Comparison of ENCODE assay signal across 15 cellular contexts in the genomic region with DNA sequence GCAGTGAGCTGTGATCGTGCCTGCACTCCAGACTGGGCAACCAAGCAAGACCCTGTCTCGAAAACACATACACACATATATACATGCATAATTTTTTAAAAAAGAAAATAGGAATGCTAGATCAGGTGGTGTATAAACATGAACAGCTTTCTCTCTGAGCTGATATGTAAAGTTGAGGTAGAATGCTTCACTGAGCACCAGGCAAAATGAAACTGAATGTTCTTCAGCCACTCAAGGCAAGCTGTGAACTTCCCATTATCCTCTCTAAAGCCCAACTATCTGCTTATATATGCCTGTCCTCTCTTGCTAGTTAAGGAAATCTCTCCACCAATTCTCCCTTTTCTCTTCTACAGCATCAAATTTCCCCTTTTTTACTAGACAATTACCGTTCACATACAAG.
DNase-seq lines count a peak whose midpoint lies in the region; ATAC-seq and TF ChIP-seq lines count a peak whose summit lies in the region.
"Had no signal": no experiment of that assay in that cellular context is flagged by ENCODE, and none has a peak within 500 bp of the region (broad histone marks: within the 10 kb centered on the region; RNA-seq: fewer than 3 reads in every experiment).

No MANE protein-coding gene starts in this region.

- H3K27me3 ChIP-seq in dorsolateral prefrontal cortex (no peaks in the 10 kb centered on the region), SJCRH30 (no peaks in the 10 kb centered on the region)
- H3K27me3 ChIP-seq: testis had no signal

- H3K9me3 ChIP-seq in SJCRH30 (replicated peaks), result no peaks in the 10 kb centered on the region
- H3K9me3 ChIP-seq: testis had no signal

- no peak overlapping the region for H3K4me3 Mint-ChIP-seq in memory B cell
- H3K4me3 Mint-ChIP-seq: activated T-helper 1 cell treated with anti-CD3 and anti-CD28 coated beads, Interleukin-12 subunit alpha, Interleukin-12 subunit beta, Interleukin-2, Interleukin-4 antibody, amounts not matched to agents 30 ng/mL and 10 ng/mL and 1 ng/mL, durations not matched to agents 14 hours and 24 hours and 36 hours; mesothelial cell of epicardium had no signal

- DNase-seq in memory B cell (ENCODE audit: low spot score in 2 of 2), result no peak
- DNase-seq in KBM-7, result no peak
- DNase-seq in dorsolateral prefrontal cortex, result no peak
- no peak for DNase-seq in HT-29 (ENCODE audit: low spot score)
- DNase-seq in SJCRH30, result no peak
- DNase-seq: COR-L47, NCI-H2171, testis had no signal

- peak; percentile 91 for ATAC-seq in GM19035 (IDR thresholded peaks at IDR 0.05; ENCODE audit: unreplicated experiment)
- peak; percentile 90 for ATAC-seq in HG02571 (IDR thresholded peaks at IDR 0.05; ENCODE audit: unreplicated experiment)
- peak; percentile 94 for ATAC-seq in HG03196 (IDR thresholded peaks at IDR 0.05; ENCODE audit: unreplicated experiment)
- ATAC-seq in memory B cell (ENCODE audit: low read depth), result peak; percentile 79

- TF ChIP-seq CTCF in dorsolateral prefrontal cortex (IDR thresholded peaks at IDR 0.05 in 54 of 56, conservative IDR thresholded peaks at IDR 0.05 in 2 of 56; ENCODE audit: low read depth in 1 of 56, partially characterized antibody in 56 of 56), result no peak

- no peaks in the 10 kb centered on the region; the same call in 1 of the 2 replicates for H3K4me1 ChIP-seq in SJCRH30
- H3K4me1 ChIP-seq: testis had no signal

- peaks cover 21% of the 10 kb centered on the region for H3K4me1 Mint-ChIP-seq in memory B cell

- peaks cover 7% of the 10 kb centered on the region for H3K27me3 Mint-ChIP-seq in memory B cell

- H3K27ac ChIP-seq in dorsolateral prefrontal cortex (no peak overlapping the region), SJCRH30 (no peak overlapping the region)
- H3K27ac ChIP-seq: epithelial cell of prostate, RWPE1, testis had no signal

- in situ Hi-C loops in KBM-7 (cut with MboI; ENCODE audit: low pct_unique_long_range_greater_than_20kb, low sequenced_read_pairs), result no loop called here

- no peaks in the 10 kb centered on the region for H3K36me3 Mint-ChIP-seq in memory B cell
- H3K36me3 Mint-ChIP-seq: mesothelial cell of epicardium had no signal

- H3K4me3 ChIP-seq in dorsolateral prefrontal cortex (no peak overlapping the region), SJCRH30 (no peak overlapping the region)
- H3K4me3 ChIP-seq: testis had no signal

- intact Hi-C loops in dorsolateral prefrontal cortex (cut with DNase I), result no loop called here

- no peaks in the 10 kb centered on the region for H3K36me3 ChIP-seq in SJCRH30

- H3K9me3 Mint-ChIP-seq in memory B cell, result no peaks in the 10 kb centered on the region
- H3K9me3 Mint-ChIP-seq: activated T-helper 1 cell treated with anti-CD3 and anti-CD28 coated beads, Interleukin-12 subunit alpha, Interleukin-12 subunit beta, Interleukin-2, Interleukin-4 antibody, amounts not matched to agents 30 ng/mL and 10 ng/mL and 1 ng/mL, durations not matched to agents 14 hours and 24 hours and 36 hours; mesothelial cell of epicardium had no signal

- no peak overlapping the region for H3K27ac Mint-ChIP-seq in memory B cell
- H3K27ac Mint-ChIP-seq: activated T-helper 1 cell treated with anti-CD3 and anti-CD28 coated beads, Interleukin-12 subunit alpha, Interleukin-12 subunit beta, Interleukin-2, Interleukin-4 antibody, amounts not matched to agents 30 ng/mL and 10 ng/mL and 1 ng/mL, durations not matched to agents 14 hours and 24 hours and 36 hours; mesothelial cell of epicardium had no signal
